Comparison of ENCODE assay signal across 20 cellular contexts in the genomic region with DNA sequence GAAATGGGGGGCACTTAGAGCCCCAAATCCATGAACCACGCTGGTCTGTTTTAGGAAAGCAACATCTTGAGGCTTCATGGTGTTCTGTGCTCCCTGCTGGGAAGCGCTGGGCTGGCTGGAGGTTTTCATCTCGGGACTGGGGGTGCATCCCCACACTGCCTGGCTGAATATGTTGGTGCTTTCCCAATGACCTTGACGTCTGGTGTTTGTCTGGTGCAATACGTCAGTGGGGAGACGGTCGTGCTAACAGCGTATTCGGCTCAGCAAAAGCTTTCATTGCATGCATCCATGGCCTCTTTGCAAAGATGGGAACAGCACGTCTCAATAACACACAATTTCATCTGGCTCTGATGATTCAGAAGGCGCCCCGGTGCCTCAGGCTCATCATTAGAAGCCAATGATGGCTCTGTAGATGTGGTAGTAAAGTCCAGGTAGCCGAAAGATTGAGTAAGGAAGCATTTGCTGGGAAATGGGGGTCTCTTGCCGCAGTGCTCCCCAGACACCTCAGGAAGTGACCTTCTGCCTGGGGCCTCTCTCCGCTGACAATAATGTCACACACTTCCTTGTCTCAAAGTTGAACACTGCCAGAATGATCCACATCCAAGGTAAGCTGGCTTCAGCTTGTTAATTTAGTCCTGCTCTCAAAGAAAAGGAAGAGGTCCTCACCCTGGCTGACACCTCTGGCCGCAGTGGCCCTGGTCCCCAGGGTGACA.
"Had no signal": no experiment of that assay in that cellular context is flagged by ENCODE, and none has a peak within 500 bp of the region (broad histone marks: within the 10 kb centered on the region; RNA-seq: fewer than 3 reads in every experiment).

No MANE protein-coding gene starts in this region.

- H3K36me3 ChIP-seq: esophagus squamous epithelium, lower lobe of right lung, right lobe of liver, stomach had no signal

- DNase-seq: activated CD4-positive, alpha-beta T cell treated with anti-CD3 and anti-CD28 coated beads, Interleukin-2, amount 10 ng/mL, durations not matched to agents 24 days and 14 days; activated CD8-positive, alpha-beta T cell treated with anti-CD3 and anti-CD28 coated beads, Interleukin-2, amount 10 ng/mL, durations not matched to agents 7 days and 5 days; activated effector memory CD4-positive, alpha-beta T cell treated with Interleukin-2 at 50 U/mL for 16 hours; activated T-cell treated with anti-CD3 and anti-CD28 coated beads, Interleukin-2, amount 50 U/mL, for 24 hours; effector memory CD4-positive, alpha-beta T cell; esophagus squamous epithelium; foreskin keratinocyte; glutamatergic neuron; hippocampal formation; left cardiac atrium; lower lobe of right lung; psoas muscle; right lobe of liver; SK-N-SH; small intestine; stimulated activated CD4-positive, alpha-beta T cell treated with anti-CD3 and anti-CD28 coated beads, Interleukin-15, amount 100 ng/mL, for 24 hours; stimulated activated CD4-positive, alpha-beta T cell treated with anti-CD3 and anti-CD28 coated beads, Interleukin-4, amount 100 ng/mL, for 1 hour; stomach; T-helper 9 cell had no signal

- H3K4me1 ChIP-seq: foreskin keratinocyte had no signal

- H3K9me3 ChIP-seq: esophagus squamous epithelium, lower lobe of right lung, psoas muscle, right lobe of liver, SK-N-SH, stomach had no signal

- H3K27me3 ChIP-seq: right lobe of liver had no signal

- ATAC-seq: activated CD8-positive, alpha-beta T cell treated with anti-CD3 and anti-CD28 coated beads, Interleukin-2, amount 10 ng/mL, durations not matched to agents 7 days and 5 days; stimulated activated effector memory CD8-positive, alpha-beta T cell treated with anti-CD3 and anti-CD28 coated beads, Interleukin-12 subunit alpha, Interleukin-12 subunit beta, amount 100 ng/mL, for 72 hours had no signal

- H3K27ac ChIP-seq: esophagus squamous epithelium, foreskin keratinocyte, lower lobe of right lung, psoas muscle, right lobe of liver, stomach had no signal
